ENCODE assay signal across 18 cellular contexts in genomic region chr16:80480664-80481063, GRCh38.
DNase-seq lines count a peak whose midpoint lies in the region; ATAC-seq, FAIRE-seq and TF ChIP-seq lines count a peak whose summit lies in the region.
"Had no signal": no experiment of that assay in that cellular context is flagged by ENCODE, and none has a peak within 500 bp of the region (broad histone marks: within the 10 kb centered on the region; RNA-seq: fewer than 3 reads in every experiment).

No MANE protein-coding gene starts in this region.

- TF ChIP-seq EP300 in HepG2 (IDR thresholded peaks at IDR 0.05; ENCODE audit: low read depth in 2 of 2, low read length in 2 of 2) (no peak), HepG2 (CRISPR knock-in tag; IDR thresholded peaks at IDR 0.05; ENCODE audit: borderline replicate concordance) (no peak)

- POLR2A ChIA-PET in HepG2 (lab: Yijun Ruan, JAX), result no interaction called here

- DNase-seq in superior temporal gyrus (ENCODE audit: extremely low spot score) (no peak), HepG2 (ENCODE audit: low spot score) (no peak), Peyer's patch (no peak), germinal center (ENCODE audit: low spot score) (no peak)
- DNase-seq: activated CD4-positive, alpha-beta T cell treated with anti-CD3 and anti-CD28 coated beads for 1 hour; activated naive CD4-positive, alpha-beta T cell treated with anti-CD3 and anti-CD28 coated beads, Interleukin-2, amount 50 U/mL, for 16 hours; CD8-positive, alpha-beta T cell; dermis blood vessel endothelial cell; HFFc6; naive thymus-derived CD4-positive, alpha-beta T cell; psoas muscle; SHP77; stimulated activated naive CD4-positive, alpha-beta T cell; upper lobe of right lung had no signal

- TF ChIP-seq CTCF in HepG2 (CRISPR knock-in tag; IDR thresholded peaks at IDR 0.05) (no peak), Peyer's patch (IDR thresholded peaks at IDR 0.05) (no peak)

- peaks cover 7% of the 10 kb centered on the region for H3K4me1 ChIP-seq in HepG2 (ENCODE audit: insufficient read depth, low read length)
- no peaks in the 10 kb centered on the region for H3K4me1 ChIP-seq in Peyer's patch
- H3K4me1 ChIP-seq: psoas muscle, upper lobe of right lung had no signal

- in situ Hi-C loops in HepG2 (cut with HindIII; ENCODE audit: extremely low pct_ligation_motif_present, low pct_unique_long_range_greater_than_20kb), result no loop called here

- no peak overlapping the region for H3K9ac ChIP-seq in HepG2 (ENCODE audit: insufficient read depth, low read depth, low read length)

- H3K79me2 ChIP-seq in HepG2 (ENCODE audit: insufficient read depth, low read length), result no peaks in the 10 kb centered on the region

- no peaks in the 10 kb centered on the region; a peak in 1 of 5 replicates for H3K27me3 ChIP-seq in HepG2 (ENCODE audit: control insufficient read depth in 1 of 2, insufficient read depth in 2 of 2, low read length in 2 of 2)
- H3K27me3 ChIP-seq in Peyer's patch, result no peaks in the 10 kb centered on the region
- H3K27me3 ChIP-seq: upper lobe of right lung had no signal

- no peak overlapping the region for H3K27ac ChIP-seq in HepG2 (ENCODE audit: extremely low read length, insufficient read depth, low read length)
- no peak overlapping the region for H3K27ac ChIP-seq in Peyer's patch
- H3K27ac ChIP-seq: psoas muscle, upper lobe of right lung had no signal

- H3K4me3 ChIP-seq in HepG2 (replicated peaks in 1 of 3; ENCODE audit: insufficient read depth in 1 of 3, low read depth in 2 of 3, low read length in 3 of 3), result no peak overlapping the region
- H3K4me3 ChIP-seq in Peyer's patch, result no peak overlapping the region
- H3K4me3 ChIP-seq: psoas muscle, upper lobe of right lung had no signal

- CTCF ChIA-PET in HepG2 (lab: Yijun Ruan, JAX; ENCODE audit: low intra/inter-chr PET ratio, low total read pairs), result no interaction called here

- no peak for TF ChIP-seq RAD21 in HepG2 (CRISPR knock-in tag; IDR thresholded peaks at IDR 0.05)

- no peaks in the 10 kb centered on the region for H4K20me1 ChIP-seq in HepG2 (ENCODE audit: insufficient read depth, low read length)

- TF ChIP-seq POLR2A in HepG2 (IDR thresholded peaks at IDR 0.05; ENCODE audit: insufficient read depth in 1 of 2, low read depth in 2 of 2, low read length in 2 of 2), result no peak
- TF ChIP-seq POLR2A in Peyer's patch (IDR thresholded peaks at IDR 0.05), result no peak

- H3K4me2 ChIP-seq in HepG2 (ENCODE audit: low read depth, low read length), result no peak overlapping the region

- BruUV-seq in HepG2 (replicated peaks; lab: Mats Ljungman, UMichigan), result no TSS peak

- intact Hi-C loops in HepG2 (cut with micrococcal nuclease; ENCODE audit: unreplicated experiment), result no loop called here

- H3K9me3 ChIP-seq in HepG2 (ENCODE audit: low read length), result no peaks in the 10 kb centered on the region
- H3K9me3 ChIP-seq in Peyer's patch, result no peaks in the 10 kb centered on the region
- H3K9me3 ChIP-seq: psoas muscle, upper lobe of right lung had no signal

- ATAC-seq in GM18511 (IDR thresholded peaks at IDR 0.05; ENCODE audit: unreplicated experiment) (peak; percentile 96), GM19452 (IDR thresholded peaks at IDR 0.05; ENCODE audit: unreplicated experiment) (peak; percentile 92), HG02943 (IDR thresholded peaks at IDR 0.05; ENCODE audit: low read depth, unreplicated experiment) (peak; percentile 91), HG03521 (IDR thresholded peaks at IDR 0.05; ENCODE audit: unreplicated experiment) (peak; percentile 84), HepG2 (no peak)
- ATAC-seq: CD8-positive, alpha-beta T cell; naive thymus-derived CD4-positive, alpha-beta T cell; psoas muscle; upper lobe of right lung had no signal

- no peak for FAIRE-seq in HepG2 (lab: Jason Lieb, UNC)

- WGBS in HepG2 (ENCODE audit: low lambda C conversion rate), result 13% methylated on average over 4 of the region's 4 CpGs

- no peak overlapping the region for H2AFZ ChIP-seq in HepG2 (ENCODE audit: low read length)

- no peaks in the 10 kb centered on the region for H3K36me3 ChIP-seq in HepG2 (replicated peaks in 1 of 2; ENCODE audit: control insufficient read depth in 1 of 2, insufficient read depth in 2 of 2, low read length in 2 of 2)
- no peaks in the 10 kb centered on the region for H3K36me3 ChIP-seq in Peyer's patch
- H3K36me3 ChIP-seq: upper lobe of right lung had no signal

TF ChIP-seq in HepG2, 621 proteins besides CTCF, POLR2A, EP300 and RAD21:
- TF ChIP-seq BHLHE40 (IDR thresholded peaks at IDR 0.05; ENCODE audit: low read length) (no peak), CCAR2 (optimal IDR thresholded peaks at IDR 0.05; ENCODE audit: low read depth, low read length) (no peak), ZMYM4 (CRISPR knock-in tag; IDR thresholded peaks at IDR 0.05) (no peak), ATF7 (IDR thresholded peaks at IDR 0.05) (no peak), ATF7 (CRISPR knock-in tag; IDR thresholded peaks at IDR 0.05) (no peak), THYN1 (CRISPR knock-in tag; IDR thresholded peaks at IDR 0.05; ENCODE audit: borderline replicate concordance, low read depth) (no peak), SRF (IDR thresholded peaks at IDR 0.05; ENCODE audit: low read depth, low read length) (no peak), ELF3 (CRISPR knock-in tag; IDR thresholded peaks at IDR 0.05) (no peak), ZNF121 (CRISPR knock-in tag; IDR thresholded peaks at IDR 0.05) (no peak), BRF2 (CRISPR knock-in tag; IDR thresholded peaks at IDR 0.05) (no peak), KDM4B (CRISPR knock-in tag; IDR thresholded peaks at IDR 0.05) (no peak), ZFP37 (CRISPR knock-in tag; IDR thresholded peaks at IDR 0.05; ENCODE audit: borderline replicate concordance) (no peak), CENPX (CRISPR knock-in tag; IDR thresholded peaks at IDR 0.05) (no peak), MXD3 (CRISPR knock-in tag; IDR thresholded peaks at IDR 0.05) (no peak), MXD1 (CRISPR knock-in tag; IDR thresholded peaks at IDR 0.05) (no peak), ZKSCAN1 (IDR thresholded peaks at IDR 0.05; ENCODE audit: low read length) (no peak)
- TF ChIP-seq, protein P1, sequence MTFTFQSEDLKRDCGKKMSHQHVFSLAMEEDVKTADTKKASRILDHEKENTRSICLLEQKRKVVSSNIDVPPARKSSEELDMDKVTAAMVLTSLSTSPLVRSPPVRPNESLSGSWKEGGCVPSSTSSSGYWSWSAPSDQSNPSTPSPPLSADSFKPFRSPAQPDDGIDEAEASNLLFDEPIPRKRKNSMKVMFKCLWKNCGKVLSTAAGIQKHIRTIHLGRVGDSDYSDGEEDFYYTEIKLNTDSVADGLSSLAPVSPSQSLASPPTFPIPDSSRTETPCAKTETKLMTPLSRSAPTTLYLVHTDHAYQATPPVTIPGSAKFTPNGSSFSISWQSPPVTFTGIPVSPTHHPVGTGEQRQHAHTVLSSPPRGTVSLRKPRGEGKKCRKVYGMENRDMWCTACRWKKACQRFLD (CRISPR knock-in tag; IDR thresholded peaks at IDR 0.05; ENCODE audit: borderline replicate concordance), result no peak
